ENCODE assay signal across 1 cellular context in genomic region chr16:1906052-1906845, GRCh38.
TF ChIP-seq lines count a peak whose summit lies in the region.

No MANE protein-coding gene starts in this region.

TF ChIP-seq in K562, 482 proteins besides CTCF, POLR2A, EP300 and RAD21:
- TF ChIP-seq MLX (CRISPR knock-in tag; conservative IDR thresholded peaks at IDR 0.05) (no peak), BHLHE40 (IDR thresholded peaks at IDR 0.05; ENCODE audit: low read length) (peak; percentile 36; the same call in 1 of the 2 replicates)
- TF ChIP-seq, protein P1, sequence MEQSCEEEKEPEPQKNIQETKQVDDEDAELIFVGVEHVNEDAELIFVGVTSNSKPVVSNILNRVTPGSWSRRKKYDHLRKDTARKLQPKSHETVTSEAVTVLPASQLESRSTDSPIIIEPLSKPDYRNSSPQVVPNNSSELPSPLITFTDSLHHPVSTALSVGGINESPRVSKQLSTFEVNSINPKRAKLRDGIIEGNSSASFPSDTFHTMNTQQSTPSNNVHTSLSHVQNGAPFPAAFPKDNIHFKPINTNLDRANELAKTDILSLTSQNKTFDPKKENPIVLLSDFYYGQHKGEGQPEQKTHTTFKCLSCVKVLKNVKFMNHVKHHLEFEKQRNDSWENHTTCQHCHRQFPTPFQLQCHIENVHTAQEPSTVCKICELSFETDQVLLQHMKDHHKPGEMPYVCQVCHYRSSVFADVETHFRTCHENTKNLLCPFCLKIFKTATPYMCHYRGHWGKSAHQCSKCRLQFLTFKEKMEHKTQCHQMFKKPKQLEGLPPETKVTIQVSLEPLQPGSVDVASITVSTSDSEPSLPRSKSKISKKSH (CRISPR knock-in tag; IDR thresholded peaks at IDR 0.05) = no peak
- TF ChIP-seq, protein P2, sequence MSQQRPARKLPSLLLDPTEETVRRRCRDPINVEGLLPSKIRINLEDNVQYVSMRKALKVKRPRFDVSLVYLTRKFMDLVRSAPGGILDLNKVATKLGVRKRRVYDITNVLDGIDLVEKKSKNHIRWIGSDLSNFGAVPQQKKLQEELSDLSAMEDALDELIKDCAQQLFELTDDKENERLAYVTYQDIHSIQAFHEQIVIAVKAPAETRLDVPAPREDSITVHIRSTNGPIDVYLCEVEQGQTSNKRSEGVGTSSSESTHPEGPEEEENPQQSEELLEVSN (IDR thresholded peaks at IDR 0.05; ENCODE audit: borderline replicate concordance in 1 of 2, extremely low read depth in 1 of 2, insufficient read depth in 1 of 2, insufficient read length in 1 of 2, low read depth in 1 of 2, low read length in 1 of 2, poor library complexity in 1 of 2, severe bottlenecking in 1 of 2) = no peak
TF ChIP-seq in K562: peak in this region for 1.
